Comparison of ENCODE assay signal across 17 cellular contexts in the genomic region with DNA sequence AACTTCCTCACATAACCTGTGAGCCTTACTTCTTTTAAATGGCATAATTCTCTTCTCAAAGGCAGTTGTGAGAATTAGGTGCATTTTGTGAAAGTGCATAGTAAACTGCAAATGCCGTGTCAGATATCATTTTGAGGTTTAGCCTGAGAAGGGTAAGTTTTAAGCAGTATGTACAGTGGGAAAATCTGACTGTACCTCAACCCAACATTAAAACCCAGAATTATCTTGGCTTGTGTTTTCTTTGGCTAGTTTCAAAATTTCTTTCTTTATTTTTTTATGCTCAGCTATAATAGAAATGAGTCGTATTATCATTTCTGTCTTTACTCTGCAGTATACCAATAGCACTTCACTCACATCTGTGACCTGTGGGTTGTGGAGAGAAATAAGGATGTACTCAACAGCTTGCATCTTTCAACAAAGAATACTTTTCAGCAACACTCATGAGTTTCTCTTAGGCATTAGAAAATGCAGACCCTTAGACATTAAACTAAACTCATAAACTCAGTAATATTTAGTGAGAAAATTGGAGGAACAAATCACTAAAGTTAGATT.
DNase-seq lines count a peak whose midpoint lies in the region; ATAC-seq and TF ChIP-seq lines count a peak whose summit lies in the region.
"Had no signal": no experiment of that assay in that cellular context is flagged by ENCODE, and none has a peak within 500 bp of the region (broad histone marks: within the 10 kb centered on the region; RNA-seq: fewer than 3 reads in every experiment).

No MANE protein-coding gene starts in this region.

- H3K4me1 ChIP-seq in BLaER1 (peaks cover 7% of the 10 kb centered on the region; the same call in 1 of the 2 replicates), DND-41 (ENCODE audit: insufficient read depth, low read length) (peaks cover 36% of the 10 kb centered on the region)

- H3K9ac ChIP-seq in BLaER1 (no peak overlapping the region), DND-41 (ENCODE audit: low read depth, low read length) (no peak overlapping the region)

- peak overlapping the region; percentile 91 for H3K27ac Mint-ChIP-seq in activated CD8-positive, alpha-beta T cell treated with anti-CD3 and anti-CD28 coated beads for 36 hours
- H3K27ac Mint-ChIP-seq in naive B cell, result peak overlapping the region in 3 of 6 donors; percentile 51 to 86 (median 84)
- H3K27ac Mint-ChIP-seq: dendritic cell treated with granulocyte-macrophage colony-stimulating factor and Interleukin-4, amounts not matched to agents 40 ng/mL and 50 ng/mL, for 4 days; WTC11 had no signal

- H3K9me3 Mint-ChIP-seq in activated CD8-positive, alpha-beta T cell treated with anti-CD3 and anti-CD28 coated beads for 36 hours, result peaks cover 22% of the 10 kb centered on the region
- H3K9me3 Mint-ChIP-seq in naive B cell, result peaks cover 0 to 7% (median 5%) of the 10 kb centered on the region in 7 donors

- H3K36me3 Mint-ChIP-seq in activated CD8-positive, alpha-beta T cell treated with anti-CD3 and anti-CD28 coated beads for 36 hours (ENCODE audit: low read depth), result peaks cover 51% of the 10 kb centered on the region
- H3K36me3 Mint-ChIP-seq in naive B cell, result peaks cover 34 to 37% of the 10 kb centered on the region in 2 donors

- DNase-seq in DND-41, result no peak
- no peak for DNase-seq in activated CD8-positive, alpha-beta T cell treated with anti-CD3 and anti-CD28 coated beads for 36 hours
- no peak for DNase-seq in naive B cell
- DNase-seq in sciatic nerve (ENCODE audit: low spot score), result no peak
- no peak for DNase-seq in midbrain (lab: John Stamatoyannopoulos, UW)
- DNase-seq in activated gamma-delta T cell treated with Interleukin-2 at 50 U/mL for 16 hours, result no peak
- no peak for DNase-seq in NCI-H1105 treated with DMSO at 0.1 percent for 48 hours (lab: John Stamatoyannopoulos, UW)
- DNase-seq: brain microvascular endothelial cell; DMS153; mammary epithelial cell; NCI-H1436 treated with DMSO at 0.1 percent for 48 hours; NCI-H345; NK-92 treated with Interleukin-12 subunit alpha and Interleukin-12 subunit beta, amount 100 ng/mL, for 24 hours had no signal

- H3K4me3 ChIP-seq in BLaER1 (no peak overlapping the region), DND-41 (ENCODE audit: low read depth in 1 of 2, low read length in 2 of 2) (no peak overlapping the region)
- H3K4me3 ChIP-seq: esophagus muscularis mucosa had no signal

- H3K79me2 ChIP-seq in DND-41 (ENCODE audit: insufficient read depth, low read length), result peaks cover 61% of the 10 kb centered on the region

- CTCF ChIA-PET in activated CD8-positive, alpha-beta T cell treated with anti-CD3 and anti-CD28 coated beads for 36 hours (lab: Charles Lee), result interaction anchor here (0.6 to 4.5 kb wide), 14 partner anchors 8 to 100 kb away, joined by 3 to 27 read pairs (median 4); no protein-coding TSS in a partner anchor

- H3K27ac ChIP-seq in BLaER1 (no peak overlapping the region), DND-41 (ENCODE audit: low read length) (peak overlapping the region; percentile 52)
- H3K27ac ChIP-seq: brain microvascular endothelial cell, esophagus muscularis mucosa had no signal

- no peak overlapping the region for H2AFZ ChIP-seq in DND-41 (ENCODE audit: low read depth, low read length)

- H3K36me3 ChIP-seq in BLaER1 (peaks cover 25% of the 10 kb centered on the region), DND-41 (ENCODE audit: insufficient read depth, low read length) (peaks cover 84% of the 10 kb centered on the region)

- H3K4me2 ChIP-seq in BLaER1 (peak overlapping the region; percentile 13; the same call in 1 of the 2 replicates), DND-41 (ENCODE audit: insufficient read depth, low read length) (no peak overlapping the region)

- peaks cover 61% of the 10 kb centered on the region for H3K4me1 Mint-ChIP-seq in activated CD8-positive, alpha-beta T cell treated with anti-CD3 and anti-CD28 coated beads for 36 hours (ENCODE audit: low read depth)
- peaks cover 37 to 45% (median 41%) of the 10 kb centered on the region in 3 donors for H3K4me1 Mint-ChIP-seq in naive B cell
- H3K4me1 Mint-ChIP-seq: WTC11 had no signal

- H3K9me3 ChIP-seq in BLaER1, result peaks cover 10% of the 10 kb centered on the region
- H3K9me3 ChIP-seq in DND-41 (ENCODE audit: insufficient read depth, low read length, severe bottlenecking), result no peaks in the 10 kb centered on the region
- H3K9me3 ChIP-seq: esophagus muscularis mucosa had no signal

- no peaks in the 10 kb centered on the region for H3K27me3 Mint-ChIP-seq in activated CD8-positive, alpha-beta T cell treated with anti-CD3 and anti-CD28 coated beads for 36 hours
- H3K27me3 Mint-ChIP-seq in naive B cell, result no peaks in the 10 kb centered on the region
- H3K27me3 Mint-ChIP-seq: dendritic cell treated with granulocyte-macrophage colony-stimulating factor and Interleukin-4, amounts not matched to agents 40 ng/mL and 50 ng/mL, for 4 days had no signal

- H3K27me3 ChIP-seq in BLaER1 (no peaks in the 10 kb centered on the region), DND-41 (ENCODE audit: insufficient read depth, low read length, poor library complexity) (no peaks in the 10 kb centered on the region)
- H3K27me3 ChIP-seq: brain microvascular endothelial cell, esophagus muscularis mucosa had no signal

- intact Hi-C loops in activated CD8-positive, alpha-beta T cell treated with anti-CD3 and anti-CD28 coated beads for 36 hours (cut with micrococcal nuclease), result loop anchor here (2.0 to 5.0 kb wide), 2 partner anchors 54 to 65 kb away; partner anchors contain the start of gene RASA2
- intact Hi-C loops in sciatic nerve (cut with DNase I), result no loop called here

- POLR2A ChIA-PET in activated CD8-positive, alpha-beta T cell treated with anti-CD3 and anti-CD28 coated beads for 36 hours (lab: Charles Lee), result interaction anchor here (0.6 to 8.4 kb wide), 4 partner anchors 19 to 136 kb away, joined by 3 to 99 read pairs (median 9); partner anchors contain the start of gene RASA2

- ATAC-seq in DND-41 (ENCODE audit: insufficient read depth, low read depth), result peak; percentile 69
- ATAC-seq in activated CD8-positive, alpha-beta T cell treated with anti-CD3 and anti-CD28 coated beads for 36 hours, result peak; percentile 49
- peak; percentile 35 to 37 for ATAC-seq in naive B cell (ENCODE audit: low read depth in 2 of 2)
- ATAC-seq in sciatic nerve, result no peak
- ATAC-seq: WTC11 had no signal

- H4K20me1 ChIP-seq in BLaER1 (no peaks in the 10 kb centered on the region), DND-41 (ENCODE audit: insufficient read depth, low read length) (no peaks in the 10 kb centered on the region)

- no peak for TF ChIP-seq CTCF in DND-41 (IDR thresholded peaks at IDR 0.05; ENCODE audit: borderline replicate concordance, extremely low read depth, low read length, poor library complexity, severe bottlenecking)
- TF ChIP-seq CTCF in activated CD8-positive, alpha-beta T cell treated with anti-CD3 and anti-CD28 coated beads for 36 hours (IDR thresholded peaks at IDR 0.05), result no peak

- peak overlapping the region; percentile 2 for H3K4me3 Mint-ChIP-seq in activated CD8-positive, alpha-beta T cell treated with anti-CD3 and anti-CD28 coated beads for 36 hours
- H3K4me3 Mint-ChIP-seq in naive B cell, result peak overlapping the region in 2 of 8 donors; percentile 4 to 9
- H3K4me3 Mint-ChIP-seq: dendritic cell treated with granulocyte-macrophage colony-stimulating factor and Interleukin-4, amounts not matched to agents 40 ng/mL and 50 ng/mL, for 4 days; WTC11 had no signal
